Comparison of ENCODE assay signal across 5 cellular contexts in the genomic region with DNA sequence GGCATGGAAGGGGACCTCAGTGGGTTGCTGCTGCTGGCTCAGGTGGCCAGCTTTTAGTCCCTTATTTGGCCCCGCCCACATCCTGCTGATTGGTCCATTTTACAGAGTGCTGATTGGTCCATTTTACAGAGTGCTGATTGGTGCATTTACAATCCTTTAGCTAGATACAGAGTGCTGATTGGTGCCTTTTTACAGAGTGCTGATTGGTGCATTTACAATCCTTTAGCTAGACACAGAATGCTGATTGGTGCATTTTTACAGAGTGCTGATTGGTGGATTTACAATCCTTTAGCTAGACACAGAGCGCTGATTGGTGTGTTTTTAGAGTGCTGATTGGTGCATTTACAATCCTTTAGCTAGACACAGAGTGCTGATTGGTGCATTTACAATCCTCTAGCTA.
DNase-seq lines count a peak whose midpoint lies in the region; ATAC-seq, FAIRE-seq and TF ChIP-seq lines count a peak whose summit lies in the region.
"Not testable (repeated sequence)": the region's sequence is repeated elsewhere in the genome, so short reads cannot be mapped to it uniquely, and the experiment has no call there.

No MANE protein-coding gene starts in this region.

- H3K4me3 Mint-ChIP-seq in WTC11: not testable (repeated sequence)

- not testable (repeated sequence) for TF ChIP-seq POLR2A in A549 (IDR thresholded peaks at IDR 0.05; ENCODE audit: low read length); IMR-90 (IDR thresholded peaks at IDR 0.05; ENCODE audit: low read depth, low read length); K562 (conservative IDR thresholded peaks at IDR 0.05); HepG2 (IDR thresholded peaks at IDR 0.05; ENCODE audit: insufficient read depth in 1 of 2, low read depth in 2 of 2, low read length in 2 of 2)

- not testable (repeated sequence) for H3K23ac ChIP-seq in IMR-90 (ENCODE audit: low read depth, low read length)

- POLR2A ChIA-PET in A549 (lab: Yijun Ruan, JAX); IMR-90 (lab: Charles Lee; ENCODE audit: unreplicated experiment); HepG2 (lab: Yijun Ruan, JAX): not testable (repeated sequence)
- POLR2A ChIA-PET in WTC11 (lab: Charles Lee): interaction anchor here (0.6 kb wide), 1 partner anchor 156 kb away, joined by 7 read pairs; no protein-coding TSS in a partner anchor
- POLR2A ChIA-PET in K562 (lab: Yijun Ruan, JAX): interaction anchor here (0.8 kb wide), 1 partner anchor 9 kb away, joined by 3 read pairs; no protein-coding TSS in a partner anchor

- not testable (repeated sequence) for H4K91ac ChIP-seq in IMR-90 (ENCODE audit: insufficient read depth, low read depth, low read length)

- H3K4me1 ChIP-seq in A549; IMR-90 (ENCODE audit: control insufficient read depth, insufficient read depth, low read length); K562 (replicated peaks in 1 of 2; ENCODE audit: control insufficient read depth in 2 of 2, insufficient read depth in 2 of 2, low read length in 2 of 2); HepG2 (ENCODE audit: insufficient read depth, low read length): not testable (repeated sequence)

- H3K18ac ChIP-seq in IMR-90 (ENCODE audit: low read depth, low read length): not testable (repeated sequence)

- H3K79me2 ChIP-seq in K562 (ENCODE audit: control insufficient read depth, insufficient read depth, low read length); HepG2 (ENCODE audit: insufficient read depth, low read length): not testable (repeated sequence)

- TF ChIP-seq CTCF in A549 (IDR thresholded peaks at IDR 0.05); IMR-90 (conservative IDR thresholded peaks at IDR 0.05; ENCODE audit: low read depth, low read length); WTC11 (IDR thresholded peaks at IDR 0.05); K562 (IDR thresholded peaks at IDR 0.05 in 2 of 3, conservative IDR thresholded peaks at IDR 0.05 in 1 of 3; ENCODE audit: insufficient read depth in 2 of 3, low read depth in 1 of 3, low read length in 3 of 3); HepG2 (CRISPR knock-in tag; IDR thresholded peaks at IDR 0.05): not testable (repeated sequence)

- not testable (repeated sequence) for H3K79me1 ChIP-seq in IMR-90 (ENCODE audit: low read depth in 1 of 2, low read length in 2 of 2)

- FAIRE-seq in A549 (lab: Jason Lieb, UNC); K562 (lab: Jason Lieb, UNC); HepG2 (lab: Jason Lieb, UNC): not testable (repeated sequence)

- H3K9me1 ChIP-seq in IMR-90 (ENCODE audit: insufficient read depth, low read length); K562 (ENCODE audit: control insufficient read depth, insufficient read depth, low read length): not testable (repeated sequence)

- dilution Hi-C loops in IMR-90 (cut with HindIII; ENCODE audit: low sequenced_read_pairs, unreplicated experiment): not testable (repeated sequence)

- not testable (repeated sequence) for H3K4me3 ChIP-seq in A549; IMR-90 (ENCODE audit: insufficient read depth, low read depth, low read length); K562; HepG2 (replicated peaks in 1 of 3; ENCODE audit: insufficient read depth in 1 of 3, low read depth in 2 of 3, low read length in 3 of 3)

- in situ Hi-C loops in IMR-90 (cut with MboI; ENCODE audit: low sequenced_read_pairs); K562 (cut with MboI); HepG2 (cut with HindIII; ENCODE audit: extremely low pct_ligation_motif_present, low pct_unique_long_range_greater_than_20kb): not testable (repeated sequence)

- H4K20me1 ChIP-seq in IMR-90 (ENCODE audit: insufficient read depth, low read length); K562 (replicated peaks; ENCODE audit: control insufficient read depth, insufficient read depth, low read length); HepG2 (ENCODE audit: insufficient read depth, low read length): not testable (repeated sequence)

- not testable (repeated sequence) for DNase-seq in A549 (ENCODE audit: low read depth in 1 of 2, low spot score in 1 of 2); IMR-90; WTC11 (ENCODE audit: low spot score); K562 (ENCODE audit: extremely low read depth in 1 of 4, low spot score in 3 of 4); HepG2 (ENCODE audit: low spot score)

- intact Hi-C loops in IMR-90 (cut with micrococcal nuclease); K562 (cut with micrococcal nuclease); HepG2 (cut with micrococcal nuclease; ENCODE audit: unreplicated experiment): not testable (repeated sequence)

- H2AK5ac ChIP-seq in IMR-90 (ENCODE audit: low read depth, low read length): not testable (repeated sequence)

- H3K9ac ChIP-seq in IMR-90 (ENCODE audit: low read depth, low read length); K562 (ENCODE audit: insufficient read depth in 1 of 2, low read depth in 2 of 2, low read length in 2 of 2); HepG2 (ENCODE audit: insufficient read depth, low read depth, low read length): not testable (repeated sequence)

- H3K27ac ChIP-seq in A549; IMR-90 (ENCODE audit: insufficient read depth, low read length); K562 (ENCODE audit: extremely low read depth, low read depth, low read length); HepG2 (ENCODE audit: extremely low read length, insufficient read depth, low read length): not testable (repeated sequence)

- H3K14ac ChIP-seq in IMR-90 (replicated peaks; ENCODE audit: low read depth, low read length): not testable (repeated sequence)

- TF ChIP-seq EP300 in A549 (IDR thresholded peaks at IDR 0.05); K562 (IDR thresholded peaks at IDR 0.05; ENCODE audit: low read length); HepG2 (IDR thresholded peaks at IDR 0.05; ENCODE audit: low read depth in 2 of 2, low read length in 2 of 2); HepG2 (CRISPR knock-in tag; IDR thresholded peaks at IDR 0.05; ENCODE audit: borderline replicate concordance): not testable (repeated sequence)

- BruUV-seq in IMR-90 (replicated peaks; lab: Mats Ljungman, UMichigan); K562 (replicated peaks; lab: Mats Ljungman, UMichigan); HepG2 (replicated peaks; lab: Mats Ljungman, UMichigan): not testable (repeated sequence)

- H3K27ac Mint-ChIP-seq in WTC11: not testable (repeated sequence)

- H3K4ac ChIP-seq in IMR-90 (ENCODE audit: low read depth, low read length): not testable (repeated sequence)

- not testable (repeated sequence) for H2AFZ ChIP-seq in IMR-90 (replicated peaks; ENCODE audit: low read length, poor library complexity); K562 (ENCODE audit: low read depth, low read length); HepG2 (ENCODE audit: low read length)

- not testable (repeated sequence) for H3K4me1 Mint-ChIP-seq in WTC11

- H4K5ac ChIP-seq in IMR-90 (ENCODE audit: low read depth, low read length): not testable (repeated sequence)

- 27% methylated on average over 2 of the region's 2 CpGs for WGBS in A549 (ENCODE audit: missing lambda C conversion rate)
- WGBS in IMR-90 (ENCODE audit: extremely low coverage in 2 of 2, insufficient read length in 1 of 2), 2 experiments: no CpG with 5 or more reads among the region's 2 CpGs
- WGBS in K562 (ENCODE audit: insufficient coverage, low coverage, missing lambda C conversion rate): 0% methylated on average over 2 of the region's 2 CpGs
- 0% methylated on average over 2 of the region's 2 CpGs for WGBS in HepG2 (ENCODE audit: low lambda C conversion rate)

- H3K36me3 Mint-ChIP-seq in WTC11: not testable (repeated sequence)

- not testable (repeated sequence) for H3K56ac ChIP-seq in IMR-90 (ENCODE audit: extremely low read depth, insufficient read depth, low read length)

- H3K27me3 Mint-ChIP-seq in WTC11 (ENCODE audit: low read depth): not testable (repeated sequence)

- H2BK15ac ChIP-seq in IMR-90 (ENCODE audit: low read depth, low read length): not testable (repeated sequence)

- not testable (repeated sequence) for H3K4me2 ChIP-seq in A549; IMR-90 (ENCODE audit: low read depth, low read length); K562 (ENCODE audit: insufficient read depth, low read length); HepG2 (ENCODE audit: low read depth, low read length)

- not testable (repeated sequence) for H4K8ac ChIP-seq in IMR-90 (ENCODE audit: low read depth in 2 of 2, low read length in 2 of 2)

- not testable (repeated sequence) for H2BK120ac ChIP-seq in IMR-90 (ENCODE audit: low read depth, low read length)

- not testable (repeated sequence) for H3K9me3 ChIP-seq in A549; IMR-90 (ENCODE audit: control insufficient read depth, insufficient read depth, low read length); K562 (replicated peaks; ENCODE audit: control insufficient read depth, insufficient read depth, low read depth, low read length); HepG2 (ENCODE audit: low read length)

- CTCF ChIA-PET in A549 (lab: Yijun Ruan, JAX): interaction anchor here (1.0 to 1.6 kb wide), 2 partner anchors 10 to 36 kb away, joined by 4 to 6 read pairs; no protein-coding TSS in a partner anchor
- CTCF ChIA-PET in IMR-90 (lab: Yijun Ruan, JAX); WTC11 (lab: Charles Lee); K562 (lab: Yijun Ruan, JAX; ENCODE audit: low intra/inter-chr PET ratio); HepG2 (lab: Yijun Ruan, JAX; ENCODE audit: low intra/inter-chr PET ratio, low total read pairs): not testable (repeated sequence)

- not testable (repeated sequence) for H2AK9ac ChIP-seq in IMR-90 (replicated peaks; ENCODE audit: low read depth, low read length, poor library complexity)

- peaks cover 41% of the 10 kb centered on the region for H3K9me3 Mint-ChIP-seq in WTC11

- H3K36me3 ChIP-seq in IMR-90 (ENCODE audit: control insufficient read depth, insufficient read depth, low read length); K562 (ENCODE audit: control insufficient read depth, insufficient read depth, low read length); HepG2 (replicated peaks in 1 of 2; ENCODE audit: control insufficient read depth in 1 of 2, insufficient read depth in 2 of 2, low read length in 2 of 2): not testable (repeated sequence)

- not testable (repeated sequence) for H3K27me3 ChIP-seq in IMR-90 (ENCODE audit: control insufficient read depth, insufficient read depth, low read length); K562 (ENCODE audit: control insufficient read depth in 2 of 2, insufficient read depth in 2 of 2, low read length in 2 of 2); HepG2 (ENCODE audit: control insufficient read depth in 1 of 2, insufficient read depth in 2 of 2, low read length in 2 of 2)

- not testable (repeated sequence) for TF ChIP-seq RAD21 in A549 (conservative IDR thresholded peaks at IDR 0.05 in 1 of 2, IDR thresholded peaks at IDR 0.05 in 1 of 2); IMR-90 (IDR thresholded peaks at IDR 0.05; ENCODE audit: low read length); K562 (CRISPR knock-in tag; conservative IDR thresholded peaks at IDR 0.05 in 1 of 2, IDR thresholded peaks at IDR 0.05 in 1 of 2); HepG2 (CRISPR knock-in tag; IDR thresholded peaks at IDR 0.05)

- ATAC-seq in A549; IMR-90 (ENCODE audit: low read depth); WTC11; K562; HepG2: not testable (repeated sequence)

- not testable (repeated sequence) for H2BK5ac ChIP-seq in IMR-90 (ENCODE audit: low read depth, low read length, poor library complexity, severe bottlenecking)

- H2BK20ac ChIP-seq in IMR-90 (ENCODE audit: low read depth, low read length): not testable (repeated sequence)
